In genomic region chr6:149317656-149318571, GRCh38 we compare ENCODE assay signal across 1 cellular context.
TF ChIP-seq lines count a peak whose summit lies in the region.

TAB2 (plus strand) TSS chr6:149317712; CDS start chr6:149369998, 52,286 bp downstream.

TF ChIP-seq in K562, 482 proteins besides CTCF, POLR2A, EP300 and RAD21 (continued from another document):
- peak; percentile 16; the same call in 1 of the 2 replicates for TF ChIP-seq MAX (CRISPR knock-in tag; IDR thresholded peaks at IDR 0.05)
- TF ChIP-seq ZBTB26 (CRISPR knock-in tag; IDR thresholded peaks at IDR 0.05) = no peak
- TF ChIP-seq ELF2 (CRISPR knock-in tag; IDR thresholded peaks at IDR 0.05) = no peak
- peak; percentile 77 for TF ChIP-seq ZNF511 (CRISPR knock-in tag; IDR thresholded peaks at IDR 0.05)
- 0 out of 4 replicates have a peak, but pooled peaks of 1 of the 2 experiments have one; percentile 16 for TF ChIP-seq FOXA3 (CRISPR knock-in tag; conservative IDR thresholded peaks at IDR 0.05 in 1 of 2, IDR thresholded peaks at IDR 0.05 in 1 of 2)
- peak; percentile 93 for TF ChIP-seq ZBTB7A (IDR thresholded peaks at IDR 0.05; ENCODE audit: borderline replicate concordance, control insufficient read depth, low read depth, low read length)
- 0 out of 2 replicates have a peak, but pooled peaks have one; percentile 12 for TF ChIP-seq ZNF589 (CRISPR knock-in tag; IDR thresholded peaks at IDR 0.05; ENCODE audit: low read depth)
- TF ChIP-seq SMAD4 (CRISPR knock-in tag; conservative IDR thresholded peaks at IDR 0.05) = peak; percentile 38
- TF ChIP-seq CTBP1 (IDR thresholded peaks at IDR 0.05; ENCODE audit: borderline replicate concordance) = no peak; the same call in 1 of the 2 replicates
- peak; percentile 34 for TF ChIP-seq CXXC5 (CRISPR knock-in tag; IDR thresholded peaks at IDR 0.05)
- TF ChIP-seq YBX1 (IDR thresholded peaks at IDR 0.05) = no peak
- no peak for TF ChIP-seq WHSC1 (IDR thresholded peaks at IDR 0.05; ENCODE audit: low read length)
- peak; percentile 27; the same call in 1 of the 2 replicates for TF ChIP-seq PHF8 (IDR thresholded peaks at IDR 0.05; ENCODE audit: borderline replicate concordance, low read length)
- no peak for TF ChIP-seq FOXM1 (IDR thresholded peaks at IDR 0.05; ENCODE audit: low read depth)
- TF ChIP-seq FOXM1 (CRISPR knock-in tag; IDR thresholded peaks at IDR 0.05; ENCODE audit: low read depth) = peak; percentile 23; the same call in 1 of the 2 replicates
- TF ChIP-seq PCBP1 (IDR thresholded peaks at IDR 0.05; ENCODE audit: low read depth, low read length, poor library complexity, severe bottlenecking) = peak; percentile 24
- no peak for TF ChIP-seq ZNF592 (IDR thresholded peaks at IDR 0.05)
- no peak for TF ChIP-seq ZNF124 (CRISPR knock-in tag; IDR thresholded peaks at IDR 0.05)
- no peak for TF ChIP-seq ZNF41 (CRISPR knock-in tag; conservative IDR thresholded peaks at IDR 0.05)
- TF ChIP-seq ZNF324 (CRISPR knock-in tag; IDR thresholded peaks at IDR 0.05) = no peak
- TF ChIP-seq PTRF (tag; IDR thresholded peaks at IDR 0.05) = no peak
- 0 out of 2 replicates have a peak, but pooled peaks have one; percentile 40 for TF ChIP-seq NFRKB (IDR thresholded peaks at IDR 0.05; ENCODE audit: low read depth)
- TF ChIP-seq BRCA1 (IDR thresholded peaks at IDR 0.05) = no peak
- TF ChIP-seq BRCA1 (CRISPR knock-in tag; IDR thresholded peaks at IDR 0.05) = no peak
- peak; percentile 64 for TF ChIP-seq RBFOX2 (IDR thresholded peaks at IDR 0.05; ENCODE audit: low read depth, low read length)
TF ChIP-seq in K562: peak in this region for 39.
